Comparison of ENCODE assay signal across 15 cellular contexts in the genomic region with DNA sequence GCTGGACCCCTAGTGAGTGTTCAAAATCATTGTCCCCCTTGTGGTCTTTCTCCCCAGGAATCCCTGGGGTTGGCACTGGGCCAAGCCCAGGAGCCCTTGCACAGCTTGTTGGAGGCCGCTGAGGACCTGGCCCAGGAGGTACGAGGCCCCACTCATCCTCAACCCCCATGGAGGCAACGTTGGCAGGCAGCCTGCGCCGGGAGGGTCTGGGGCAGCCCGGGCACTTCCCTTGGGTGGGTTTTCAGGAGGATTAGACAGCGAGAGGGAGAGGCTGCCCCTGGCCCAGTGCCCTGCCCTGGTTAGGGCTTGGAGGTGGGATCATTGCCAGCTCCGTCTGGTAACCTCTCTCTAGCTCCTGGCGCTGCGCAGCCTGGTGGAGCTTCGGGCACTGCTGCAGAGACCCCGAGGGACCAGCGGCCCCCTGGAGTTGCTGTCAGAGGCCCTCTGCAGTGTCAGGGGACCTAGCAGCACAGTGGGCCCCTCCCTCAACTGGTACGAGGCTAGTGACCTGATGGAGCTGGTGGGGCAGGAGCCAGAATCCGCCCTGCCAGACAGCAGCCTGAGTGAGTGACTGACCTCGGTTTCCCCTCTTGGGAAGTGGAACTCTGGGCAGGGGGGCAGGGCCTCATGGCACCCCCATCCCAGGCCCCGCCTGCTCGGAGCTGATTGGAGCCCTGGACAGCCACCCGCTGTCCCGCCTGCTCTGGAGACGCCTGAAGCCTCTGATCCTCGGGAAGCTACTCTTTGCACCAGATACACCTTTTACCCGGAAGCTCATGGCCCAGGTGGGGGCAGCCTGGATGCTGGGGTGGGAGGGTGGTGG. TPM values are rescaled to one million over a fixed set of nuclear protein-coding genes. Genes with fewer than 3 reads are reported as not detected.
DNase-seq lines count a peak whose midpoint lies in the region; ATAC-seq and TF ChIP-seq lines count a peak whose summit lies in the region.
"Had no signal": no experiment of that assay in that cellular context is flagged by ENCODE, and none has a peak within 500 bp of the region (broad histone marks: within the 10 kb centered on the region; RNA-seq: fewer than 3 reads in every experiment).

No MANE protein-coding gene starts in this region.

- H3K36me3 Mint-ChIP-seq in activated naive CD4-positive, alpha-beta T cell treated with anti-CD3 and anti-CD28 coated beads, Interleukin-2, amount 50 U/mL, for 24 hours: no peaks in the 10 kb centered on the region
- peaks cover 8% of the 10 kb centered on the region for H3K36me3 Mint-ChIP-seq in activated CD4-positive, alpha-beta T cell treated with anti-CD3 and anti-CD28 coated beads for 36 hours (ENCODE audit: low read depth)

- H3K4me1 Mint-ChIP-seq in activated naive CD4-positive, alpha-beta T cell treated with anti-CD3 and anti-CD28 coated beads, Interleukin-2, amount 50 U/mL, for 24 hours: peaks cover 33% of the 10 kb centered on the region
- peaks cover 28% of the 10 kb centered on the region for H3K4me1 Mint-ChIP-seq in activated CD4-positive, alpha-beta T cell treated with anti-CD3 and anti-CD28 coated beads for 36 hours

- peak overlapping the region; percentile 11 for H3K4me3 Mint-ChIP-seq in activated naive CD4-positive, alpha-beta T cell treated with anti-CD3 and anti-CD28 coated beads, Interleukin-2, amount 50 U/mL, for 24 hours
- H3K4me3 Mint-ChIP-seq in activated CD4-positive, alpha-beta T cell treated with anti-CD3 and anti-CD28 coated beads for 36 hours: no peak overlapping the region

- POLR2A ChIA-PET in activated CD4-positive, alpha-beta T cell treated with anti-CD3 and anti-CD28 coated beads for 36 hours (lab: Charles Lee): interaction anchor here (1.3 kb wide), 1 partner anchor 226 kb away, joined by 3 read pairs; a partner anchor contains a TSS

- 43% methylated on average over 22 of the region's 23 CpGs; no CpG with 5 or more reads in 1 of the 2 donors for WGBS in transverse colon (ENCODE audit: low coverage in 1 of 2), 2 donors

- H3K4me1 ChIP-seq in transverse colon: peaks cover 29 to 55% (median 36%) of the 10 kb centered on the region in 4 donors

- peak overlapping the region; percentile 72 to 81 (median 78) for H3K27ac ChIP-seq in transverse colon

- in situ Hi-C loops in transverse colon (cut with MboI; ENCODE audit: low pct_ligation_motif_present in 1 of 4, low pct_unique_long_range_greater_than_20kb in 1 of 4, low sequenced_read_pairs in 3 of 4): no loop called here

- H3K27me3 ChIP-seq in transverse colon: no peaks in the 10 kb centered on the region
- H3K27me3 ChIP-seq: thyroid gland had no signal

- no peak for TF ChIP-seq POLR2A in transverse colon (IDR thresholded peaks at IDR 0.05)

- no peaks in the 10 kb centered on the region for H3K36me3 ChIP-seq in transverse colon
- H3K36me3 ChIP-seq: thyroid gland had no signal

- peak overlapping the region in 2 of 4 donors; percentile 52 to 55 for H3K4me3 ChIP-seq in transverse colon
- H3K4me3 ChIP-seq: thyroid gland had no signal

- no peaks in the 10 kb centered on the region for H3K9me3 ChIP-seq in transverse colon
- H3K9me3 ChIP-seq: thyroid gland had no signal

- H3K9me3 Mint-ChIP-seq in activated naive CD4-positive, alpha-beta T cell treated with anti-CD3 and anti-CD28 coated beads, Interleukin-2, amount 50 U/mL, for 24 hours: no peaks in the 10 kb centered on the region
- no peaks in the 10 kb centered on the region for H3K9me3 Mint-ChIP-seq in activated CD4-positive, alpha-beta T cell treated with anti-CD3 and anti-CD28 coated beads for 36 hours (ENCODE audit: low read depth)

- no peak for TF ChIP-seq CTCF in transverse colon (IDR thresholded peaks at IDR 0.05)

- no peaks in the 10 kb centered on the region for H3K27me3 Mint-ChIP-seq in activated naive CD4-positive, alpha-beta T cell treated with anti-CD3 and anti-CD28 coated beads, Interleukin-2, amount 50 U/mL, for 24 hours
- H3K27me3 Mint-ChIP-seq in activated CD4-positive, alpha-beta T cell treated with anti-CD3 and anti-CD28 coated beads for 36 hours: no peaks in the 10 kb centered on the region

- no peak for DNase-seq in activated naive CD4-positive, alpha-beta T cell treated with Interleukin-2 at 50 U/mL for 16 hours
- DNase-seq in NCI-H446 treated with DMSO at 0.1 percent for 48 hours (lab: John Stamatoyannopoulos, UW) (peak; percentile 73), islet precursor cell (peak; percentile 44), transverse colon (peak; percentile 76)
- DNase-seq in activated CD4-positive, alpha-beta T cell treated with anti-CD3 and anti-CD28 coated beads for 36 hours: no peak
- DNase-seq: activated T-cell treated with anti-CD3 and anti-CD28 coated beads for 4 hours, anterior cingulate cortex, GF-D8, hypothalamus had no signal

- intact Hi-C loops in transverse colon (cut with DNase I; ENCODE audit: low total_unique reads): no loop called here
- intact Hi-C loops in activated CD4-positive, alpha-beta T cell treated with anti-CD3 and anti-CD28 coated beads for 36 hours (cut with DNase I, micrococcal nuclease): no loop called here

- no peak for ATAC-seq in HG02763 (IDR thresholded peaks at IDR 0.05; ENCODE audit: unreplicated experiment)
- ATAC-seq in activated CD4-positive, alpha-beta T cell treated with anti-CD3 and anti-CD28 coated beads for 36 hours: no peak
- ATAC-seq in HG03439 (IDR thresholded peaks at IDR 0.05; ENCODE audit: unreplicated experiment): no peak

- no peak overlapping the region for H3K27ac Mint-ChIP-seq in activated naive CD4-positive, alpha-beta T cell treated with anti-CD3 and anti-CD28 coated beads, Interleukin-2, amount 50 U/mL, for 24 hours
- no peak overlapping the region for H3K27ac Mint-ChIP-seq in activated CD4-positive, alpha-beta T cell treated with anti-CD3 and anti-CD28 coated beads for 36 hours

- CTCF ChIA-PET in activated CD4-positive, alpha-beta T cell treated with anti-CD3 and anti-CD28 coated beads for 36 hours (lab: Charles Lee): interaction anchor here (1.0 to 1.6 kb wide), 2 partner anchors 18 to 180 kb away, joined by 3 to 4 read pairs; no protein-coding TSS in a partner anchor

- TF ChIP-seq EP300 in transverse colon (IDR thresholded peaks at IDR 0.05; ENCODE audit: low read depth): no peak

RNA-seq across cellular contexts. Expression of a gene that starts 3.0 kb away (rescaled TPM):
- 100 to 1,000 TPM in 1 of 4 donors, 10 to 100 TPM in 3; 47.1 to 128 (median 82.0) TPM for total RNA-seq in transverse colon
- 10 to 100 TPM; 14.4 to 16.9 TPM for total RNA-seq in activated CD4-positive, alpha-beta T cell treated with anti-CD3 and anti-CD28 coated beads for 36 hours

RNA-seq across cellular contexts. Expression of a gene that starts 16.5 kb away (rescaled TPM):
- 10 to 100 TPM; 39.2 to 57.6 (median 48.2) TPM for total RNA-seq in transverse colon
- 100 to 1,000 TPM; 108 to 130 TPM for total RNA-seq in activated CD4-positive, alpha-beta T cell treated with anti-CD3 and anti-CD28 coated beads for 36 hours

RNA-seq across cellular contexts. Expression of a gene that starts 21.6 kb away (rescaled TPM):
- total RNA-seq in transverse colon: not detected
- not detected for total RNA-seq in activated CD4-positive, alpha-beta T cell treated with anti-CD3 and anti-CD28 coated beads for 36 hours
- total RNA-seq: OCI-LY7, renal cortical epithelial cell, thyroid gland had no signal

RNA-seq across cellular contexts. Expression of a gene that starts 22.0 kb away (rescaled TPM):
- 100 to 1,000 TPM; 226 to 676 (median 303) TPM for total RNA-seq in transverse colon
- 100 to 1,000 TPM; 106 to 128 TPM for total RNA-seq in activated CD4-positive, alpha-beta T cell treated with anti-CD3 and anti-CD28 coated beads for 36 hours

RNA-seq across cellular contexts. Expression of a gene that starts 24.1 kb away (rescaled TPM):
- 100 to 1,000 TPM in 1 of 4 donors, 10 to 100 TPM in 2, 1 to 10 TPM in 1; 10.0 to 174 (median 76.9) TPM for total RNA-seq in transverse colon
- 100 to 1,000 TPM; 107 to 137 TPM for total RNA-seq in activated CD4-positive, alpha-beta T cell treated with anti-CD3 and anti-CD28 coated beads for 36 hours

Comparison
In these comparisons a context has a peak if more than half of its experiments do, and no peak if none do; other contexts are left out.
1. DNase-seq: peak in NCI-H446 treated with DMSO at 0.1 percent for 48 hours (single experiment), islet precursor cell (single experiment) and transverse colon (single experiment); none in activated naive CD4-positive, alpha-beta T cell treated with Interleukin-2 at 50 U/mL for 16 hours (single experiment) and activated CD4-positive, alpha-beta T cell treated with anti-CD3 and anti-CD28 coated beads for 36 hours (single experiment).